19 cellular contexts compared by ENCODE assay signal in the genomic region with DNA sequence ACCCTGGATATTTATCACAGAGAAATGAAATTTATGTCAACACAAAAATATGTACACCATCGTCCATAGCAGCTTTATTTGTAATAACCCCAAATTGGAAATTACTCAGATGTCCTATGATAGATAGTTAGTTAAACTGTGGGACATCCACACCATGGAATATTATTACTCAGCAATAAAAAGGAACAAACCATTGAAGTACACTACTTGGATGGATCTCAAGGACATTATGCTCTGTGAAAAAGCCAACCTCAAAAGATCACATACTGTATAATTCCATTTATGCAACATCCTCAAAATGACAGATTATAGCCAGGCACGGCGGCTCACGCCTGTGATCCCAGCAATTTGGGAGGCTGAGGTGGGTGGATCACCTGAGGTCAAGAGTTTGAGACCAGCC.
"Had no signal": no experiment of that assay in that cellular context is flagged by ENCODE, and none has a peak within 500 bp of the region (broad histone marks: within the 10 kb centered on the region; RNA-seq: fewer than 3 reads in every experiment).

No MANE protein-coding gene starts in this region.

- DNase-seq: activated CD4-positive, alpha-beta memory T cell treated with anti-CD3 and anti-CD28 coated beads, Interleukin-2, amount 10 ng/mL, durations not matched to agents 7 days and 5 days; activated CD4-positive, alpha-beta T cell treated with anti-CD3 and anti-CD28 coated beads for 36 hours; activated CD8-positive, alpha-beta memory T cell treated with anti-CD3 and anti-CD28 coated beads, Interleukin-2, amount 10 ng/mL, durations not matched to agents 7 days and 5 days; activated naive CD4-positive, alpha-beta T cell; activated naive CD8-positive, alpha-beta T cell treated with anti-CD3 and anti-CD28 coated beads, Interleukin-2, amount 10 ng/mL, durations not matched to agents 7 days and 5 days; aorta; effector memory CD8-positive, alpha-beta T cell; foreskin melanocyte; glutamatergic neuron; hippocampal formation; left cardiac atrium; mesendoderm; naive thymus-derived CD8-positive, alpha-beta T cell; pancreas; right lobe of liver; stimulated activated CD4-positive, alpha-beta T cell treated with anti-CD3 and anti-CD28 coated beads, Interleukin-4, amount 100 ng/mL, for 24 hours had no signal

- H3K9me3 Mint-ChIP-seq: activated CD4-positive, alpha-beta memory T cell treated with anti-CD3 and anti-CD28 coated beads, Interleukin-2, amount 10 ng/mL, durations not matched to agents 7 days and 5 days; activated naive CD8-positive, alpha-beta T cell treated with anti-CD3 and anti-CD28 coated beads, Interleukin-2, amount 10 ng/mL, durations not matched to agents 7 days and 5 days; effector memory CD8-positive, alpha-beta T cell; naive thymus-derived CD8-positive, alpha-beta T cell; stimulated activated memory B cell treated with anti-CD40 and anti-IgM and Interleukin-4, amounts not matched to agents 10 μg/mL and 1 μg/mL and 100 μg/mL, for 72 hours; T-helper 2 cell treated with Interferon-gamma antibody and Interleukin-4, amounts not matched to agents 5 μg/mL and 100 μg/mL, for 36 hours; WTC11 had no signal

- H3K27ac Mint-ChIP-seq: activated CD4-positive, alpha-beta memory T cell treated with anti-CD3 and anti-CD28 coated beads, Interleukin-2, amount 10 ng/mL, durations not matched to agents 7 days and 5 days; activated CD4-positive, alpha-beta T cell treated with anti-CD3 and anti-CD28 coated beads for 36 hours; activated CD8-positive, alpha-beta memory T cell treated with anti-CD3 and anti-CD28 coated beads, Interleukin-2, amount 10 ng/mL, durations not matched to agents 7 days and 5 days; activated naive CD8-positive, alpha-beta T cell treated with anti-CD3 and anti-CD28 coated beads, Interleukin-2, amount 10 ng/mL, durations not matched to agents 7 days and 5 days; effector memory CD8-positive, alpha-beta T cell; stimulated activated memory B cell treated with anti-CD40 and anti-IgM and Interleukin-4, amounts not matched to agents 10 μg/mL and 1 μg/mL and 100 μg/mL, for 72 hours; T-helper 2 cell treated with Interferon-gamma antibody and Interleukin-4, amounts not matched to agents 5 μg/mL and 100 μg/mL, for 36 hours; WTC11 had no signal

- H3K4me3 ChIP-seq: pancreas, right lobe of liver had no signal

- H3K4me3 Mint-ChIP-seq: activated CD4-positive, alpha-beta memory T cell treated with anti-CD3 and anti-CD28 coated beads, Interleukin-2, amount 10 ng/mL, durations not matched to agents 7 days and 5 days; activated CD4-positive, alpha-beta T cell treated with anti-CD3 and anti-CD28 coated beads for 36 hours; activated CD8-positive, alpha-beta memory T cell treated with anti-CD3 and anti-CD28 coated beads, Interleukin-2, amount 10 ng/mL, durations not matched to agents 7 days and 5 days; activated naive CD8-positive, alpha-beta T cell treated with anti-CD3 and anti-CD28 coated beads, Interleukin-2, amount 10 ng/mL, durations not matched to agents 7 days and 5 days; effector memory CD8-positive, alpha-beta T cell; naive thymus-derived CD8-positive, alpha-beta T cell; stimulated activated memory B cell treated with anti-CD40 and anti-IgM and Interleukin-4, amounts not matched to agents 10 μg/mL and 1 μg/mL and 100 μg/mL, for 72 hours; T-helper 2 cell treated with Interferon-gamma antibody and Interleukin-4, amounts not matched to agents 5 μg/mL and 100 μg/mL, for 36 hours; WTC11 had no signal

- H3K4me1 Mint-ChIP-seq: activated CD4-positive, alpha-beta memory T cell treated with anti-CD3 and anti-CD28 coated beads, Interleukin-2, amount 10 ng/mL, durations not matched to agents 7 days and 5 days; activated CD8-positive, alpha-beta memory T cell treated with anti-CD3 and anti-CD28 coated beads, Interleukin-2, amount 10 ng/mL, durations not matched to agents 7 days and 5 days; activated naive CD8-positive, alpha-beta T cell treated with anti-CD3 and anti-CD28 coated beads, Interleukin-2, amount 10 ng/mL, durations not matched to agents 7 days and 5 days; stimulated activated memory B cell treated with anti-CD40 and anti-IgM and Interleukin-4, amounts not matched to agents 10 μg/mL and 1 μg/mL and 100 μg/mL, for 72 hours had no signal

- H3K27me3 Mint-ChIP-seq: activated CD4-positive, alpha-beta memory T cell treated with anti-CD3 and anti-CD28 coated beads, Interleukin-2, amount 10 ng/mL, durations not matched to agents 7 days and 5 days; activated CD4-positive, alpha-beta T cell treated with anti-CD3 and anti-CD28 coated beads for 36 hours; activated CD8-positive, alpha-beta memory T cell treated with anti-CD3 and anti-CD28 coated beads, Interleukin-2, amount 10 ng/mL, durations not matched to agents 7 days and 5 days; activated naive CD8-positive, alpha-beta T cell treated with anti-CD3 and anti-CD28 coated beads, Interleukin-2, amount 10 ng/mL, durations not matched to agents 7 days and 5 days; effector memory CD8-positive, alpha-beta T cell; naive thymus-derived CD8-positive, alpha-beta T cell; stimulated activated memory B cell treated with anti-CD40 and anti-IgM and Interleukin-4, amounts not matched to agents 10 μg/mL and 1 μg/mL and 100 μg/mL, for 72 hours had no signal

- H3K27ac ChIP-seq: pancreas, right lobe of liver had no signal

- H3K36me3 Mint-ChIP-seq: activated CD8-positive, alpha-beta memory T cell treated with anti-CD3 and anti-CD28 coated beads, Interleukin-2, amount 10 ng/mL, durations not matched to agents 7 days and 5 days had no signal

- ATAC-seq: activated CD4-positive, alpha-beta T cell treated with anti-CD3 and anti-CD28 coated beads for 36 hours; activated CD8-positive, alpha-beta memory T cell treated with anti-CD3 and anti-CD28 coated beads, Interleukin-2, amount 10 ng/mL, durations not matched to agents 7 days and 5 days; effector memory CD8-positive, alpha-beta T cell; left cardiac atrium; naive thymus-derived CD8-positive, alpha-beta T cell; right lobe of liver; stimulated activated memory B cell treated with anti-CD40 and anti-IgM and Interleukin-4, amounts not matched to agents 10 μg/mL and 1 μg/mL and 100 μg/mL, for 72 hours; WTC11 had no signal

- H3K9me3 ChIP-seq: pancreas, right lobe of liver had no signal

- H3K27me3 ChIP-seq: pancreas, right lobe of liver had no signal

- H3K4me1 ChIP-seq: pancreas, right lobe of liver had no signal

- H3K36me3 ChIP-seq: right lobe of liver had no signal
